8 cellular contexts compared by ENCODE assay signal in genomic region chr16:14309001-14309886, GRCh38.
A peak's percentile ranks its signal among the peaks of the same experiment; 100 is the strongest.
DNase-seq lines count a peak whose midpoint lies in the region; ATAC-seq and TF ChIP-seq lines count a peak whose summit lies in the region.
"Had no signal": no experiment of that assay in that cellular context is flagged by ENCODE, and none has a peak within 500 bp of the region (broad histone marks: within the 10 kb centered on the region; RNA-seq: fewer than 3 reads in every experiment).

No MANE protein-coding gene starts in this region.

- H3K4me3 Mint-ChIP-seq in stimulated activated memory B cell treated with anti-CD40 and anti-IgM and Interleukin-4, amounts not matched to agents 10 μg/mL and 1 μg/mL and 100 μg/mL, for 72 hours, result peak overlapping the region; percentile 52

- H3K27me3 Mint-ChIP-seq in stimulated activated memory B cell treated with anti-CD40 and anti-IgM and Interleukin-4, amounts not matched to agents 10 μg/mL and 1 μg/mL and 100 μg/mL, for 72 hours, result no peaks in the 10 kb centered on the region

- H3K4me1 Mint-ChIP-seq in stimulated activated memory B cell treated with anti-CD40 and anti-IgM and Interleukin-4, amounts not matched to agents 10 μg/mL and 1 μg/mL and 100 μg/mL, for 72 hours, result peaks cover 51% of the 10 kb centered on the region

- H3K27me3 ChIP-seq in esophagus (ENCODE audit: control insufficient read depth in 1 of 2, insufficient read depth in 2 of 2, low read length in 2 of 2), result no peaks in the 10 kb centered on the region

- 32 to 38% methylated on average over 26 of the region's 26 CpGs for WGBS in esophagus, 2 donors

- H3K4me3 ChIP-seq in esophagus (ENCODE audit: low read depth in 1 of 2, low read length in 2 of 2), result peak overlapping the region; percentile 23

- DNase-seq in RPMI8226, result peak; percentile 87
- DNase-seq in GM13976 (ENCODE audit: low spot score), result no peak
- no peak for DNase-seq in NCI-H1048 (lab: John Stamatoyannopoulos, UW)
- DNase-seq in GDM1 (lab: John Stamatoyannopoulos, UW), result no peak
- DNase-seq: KBM-7 had no signal

- H3K27ac ChIP-seq in esophagus (ENCODE audit: low read depth in 2 of 2, low read length in 1 of 2), result peak overlapping the region; percentile 85 to 92

- H3K9me3 ChIP-seq in esophagus (ENCODE audit: control insufficient read depth in 2 of 2, insufficient read depth in 1 of 2, low read depth in 1 of 2, low read length in 1 of 2), result no peaks in the 10 kb centered on the region

- peaks cover 19 to 23% of the 10 kb centered on the region in 2 donors for H3K4me1 ChIP-seq in esophagus (ENCODE audit: control insufficient read depth in 2 of 2, insufficient read depth in 2 of 2, low read length in 1 of 2)

- TF ChIP-seq CTCF in GM13976 (IDR thresholded peaks at IDR 0.05; ENCODE audit: borderline replicate concordance, control extremely low read depth, extremely low read depth, insufficient read depth, missing control alignments), result no peak

- ATAC-seq in GM18909 (IDR thresholded peaks at IDR 0.05; ENCODE audit: poor library complexity, unreplicated experiment), result peak; percentile 33
- peak; percentile 57 for ATAC-seq in stimulated activated memory B cell treated with anti-CD40 and anti-IgM and Interleukin-4, amounts not matched to agents 10 μg/mL and 1 μg/mL and 100 μg/mL, for 72 hours

- H3K36me3 Mint-ChIP-seq in stimulated activated memory B cell treated with anti-CD40 and anti-IgM and Interleukin-4, amounts not matched to agents 10 μg/mL and 1 μg/mL and 100 μg/mL, for 72 hours, result no peaks in the 10 kb centered on the region

- in situ Hi-C loops in GM13976 (cut with MboI; ENCODE audit: low sequenced_read_pairs, unreplicated experiment), result no loop called here

- H3K36me3 ChIP-seq in esophagus (ENCODE audit: control insufficient read depth in 2 of 2, insufficient read depth in 2 of 2, low read length in 1 of 2), result no peaks in the 10 kb centered on the region

- peak overlapping the region; percentile 78 for H3K27ac Mint-ChIP-seq in stimulated activated memory B cell treated with anti-CD40 and anti-IgM and Interleukin-4, amounts not matched to agents 10 μg/mL and 1 μg/mL and 100 μg/mL, for 72 hours

- H3K9me3 Mint-ChIP-seq in stimulated activated memory B cell treated with anti-CD40 and anti-IgM and Interleukin-4, amounts not matched to agents 10 μg/mL and 1 μg/mL and 100 μg/mL, for 72 hours, result no peaks in the 10 kb centered on the region
